In the genomic region with DNA sequence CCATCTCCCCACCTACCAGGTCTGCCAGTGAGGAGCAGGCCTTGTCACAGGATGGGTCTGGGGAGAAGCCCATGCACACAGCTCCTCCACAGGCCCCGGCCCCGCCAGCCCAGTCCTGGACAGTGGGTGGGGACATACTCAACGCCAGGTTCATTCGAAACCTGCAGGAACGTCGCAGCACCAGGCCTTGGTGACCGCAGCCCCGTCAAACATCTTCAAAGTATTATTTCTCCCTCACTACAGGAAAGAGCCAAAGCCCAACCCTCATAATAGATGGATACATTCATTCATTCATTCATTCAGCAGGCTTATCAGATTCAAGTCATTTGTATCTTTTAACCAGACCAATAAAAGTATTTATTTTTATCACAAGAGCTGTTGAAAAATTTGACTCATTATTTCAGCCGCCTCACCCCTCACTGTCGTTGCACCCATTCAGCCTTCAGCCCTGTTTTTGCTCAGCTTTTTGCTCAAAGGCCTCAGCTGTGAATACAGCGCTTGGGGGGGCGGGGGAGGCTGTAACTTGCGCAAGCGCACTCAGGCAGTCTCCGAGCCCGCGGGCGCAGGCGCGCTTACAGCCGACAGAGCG, we compare ENCODE assay signal across 1 cellular context.
TF ChIP-seq lines count a peak whose summit lies in the region.

No MANE protein-coding gene starts in this region.

TF ChIP-seq in HepG2, 621 proteins besides CTCF, POLR2A, EP300 and RAD21 (continued from another document):
- TF ChIP-seq, protein P1, sequence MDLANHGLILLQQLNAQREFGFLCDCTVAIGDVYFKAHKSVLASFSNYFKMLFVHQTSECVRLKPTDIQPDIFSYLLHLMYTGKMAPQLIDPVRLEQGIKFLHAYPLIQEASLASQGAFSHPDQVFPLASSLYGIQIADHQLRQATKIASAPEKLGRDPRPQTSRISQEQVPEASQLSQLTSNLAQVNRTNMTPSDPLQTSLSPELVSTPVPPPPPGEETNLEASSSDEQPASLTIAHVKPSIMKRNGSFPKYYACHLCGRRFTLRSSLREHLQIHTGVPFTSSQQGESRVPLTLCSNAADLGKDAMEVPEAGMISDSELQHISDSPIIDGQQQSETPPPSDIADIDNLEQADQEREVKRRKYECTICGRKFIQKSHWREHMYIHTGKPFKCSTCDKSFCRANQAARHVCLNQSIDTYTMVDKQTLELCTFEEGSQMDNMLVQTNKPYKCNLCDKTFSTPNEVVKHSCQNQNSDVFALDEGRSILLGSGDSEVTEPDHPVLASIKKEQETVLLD (CRISPR knock-in tag; IDR thresholded peaks at IDR 0.05; ENCODE audit: low read depth) = no peak; the same call in 1 of the 2 replicates
- TF ChIP-seq, protein P2, sequence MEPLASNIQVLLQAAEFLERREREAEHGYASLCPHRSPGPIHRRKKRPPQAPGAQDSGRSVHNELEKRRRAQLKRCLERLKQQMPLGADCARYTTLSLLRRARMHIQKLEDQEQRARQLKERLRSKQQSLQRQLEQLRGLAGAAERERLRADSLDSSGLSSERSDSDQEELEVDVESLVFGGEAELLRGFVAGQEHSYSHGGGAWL (CRISPR knock-in tag; IDR thresholded peaks at IDR 0.05) = no peak
- TF ChIP-seq ZNF782 (CRISPR knock-in tag; IDR thresholded peaks at IDR 0.05; ENCODE audit: borderline replicate concordance) = no peak
- no peak for TF ChIP-seq PHF8 (CRISPR knock-in tag; IDR thresholded peaks at IDR 0.05)
- TF ChIP-seq XBP1 (CRISPR knock-in tag; IDR thresholded peaks at IDR 0.05) = no peak
- no peak for TF ChIP-seq MAFF (IDR thresholded peaks at IDR 0.05; ENCODE audit: low read depth, low read length)
- peak; percentile 12 for TF ChIP-seq CCAR2 (optimal IDR thresholded peaks at IDR 0.05; ENCODE audit: low read depth, low read length)
- TF ChIP-seq ZNF160 (CRISPR knock-in tag; IDR thresholded peaks at IDR 0.05) = no peak
- TF ChIP-seq, protein P3, sequence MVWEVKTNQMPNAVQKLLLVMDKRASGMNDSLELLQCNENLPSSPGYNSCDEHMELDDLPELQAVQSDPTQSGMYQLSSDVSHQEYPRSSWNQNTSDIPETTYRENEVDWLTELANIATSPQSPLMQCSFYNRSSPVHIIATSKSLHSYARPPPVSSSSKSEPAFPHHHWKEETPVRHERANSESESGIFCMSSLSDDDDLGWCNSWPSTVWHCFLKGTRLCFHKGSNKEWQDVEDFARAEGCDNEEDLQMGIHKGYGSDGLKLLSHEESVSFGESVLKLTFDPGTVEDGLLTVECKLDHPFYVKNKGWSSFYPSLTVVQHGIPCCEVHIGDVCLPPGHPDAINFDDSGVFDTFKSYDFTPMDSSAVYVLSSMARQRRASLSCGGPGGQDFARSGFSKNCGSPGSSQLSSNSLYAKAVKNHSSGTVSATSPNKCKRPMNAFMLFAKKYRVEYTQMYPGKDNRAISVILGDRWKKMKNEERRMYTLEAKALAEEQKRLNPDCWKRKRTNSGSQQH (CRISPR knock-in tag; IDR thresholded peaks at IDR 0.05; ENCODE audit: low read depth) = peak; percentile 74; the same call in 1 of the 2 replicates
- TF ChIP-seq, protein P4, sequence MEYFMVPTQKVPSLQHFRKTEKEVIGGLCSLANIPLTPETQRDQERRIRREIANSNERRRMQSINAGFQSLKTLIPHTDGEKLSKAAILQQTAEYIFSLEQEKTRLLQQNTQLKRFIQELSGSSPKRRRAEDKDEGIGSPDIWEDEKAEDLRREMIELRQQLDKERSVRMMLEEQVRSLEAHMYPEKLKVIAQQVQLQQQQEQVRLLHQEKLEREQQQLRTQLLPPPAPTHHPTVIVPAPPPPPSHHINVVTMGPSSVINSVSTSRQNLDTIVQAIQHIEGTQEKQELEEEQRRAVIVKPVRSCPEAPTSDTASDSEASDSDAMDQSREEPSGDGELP (IDR thresholded peaks at IDR 0.05; ENCODE audit: borderline replicate concordance, low read depth) = peak; percentile 92
- TF ChIP-seq, protein P5, sequence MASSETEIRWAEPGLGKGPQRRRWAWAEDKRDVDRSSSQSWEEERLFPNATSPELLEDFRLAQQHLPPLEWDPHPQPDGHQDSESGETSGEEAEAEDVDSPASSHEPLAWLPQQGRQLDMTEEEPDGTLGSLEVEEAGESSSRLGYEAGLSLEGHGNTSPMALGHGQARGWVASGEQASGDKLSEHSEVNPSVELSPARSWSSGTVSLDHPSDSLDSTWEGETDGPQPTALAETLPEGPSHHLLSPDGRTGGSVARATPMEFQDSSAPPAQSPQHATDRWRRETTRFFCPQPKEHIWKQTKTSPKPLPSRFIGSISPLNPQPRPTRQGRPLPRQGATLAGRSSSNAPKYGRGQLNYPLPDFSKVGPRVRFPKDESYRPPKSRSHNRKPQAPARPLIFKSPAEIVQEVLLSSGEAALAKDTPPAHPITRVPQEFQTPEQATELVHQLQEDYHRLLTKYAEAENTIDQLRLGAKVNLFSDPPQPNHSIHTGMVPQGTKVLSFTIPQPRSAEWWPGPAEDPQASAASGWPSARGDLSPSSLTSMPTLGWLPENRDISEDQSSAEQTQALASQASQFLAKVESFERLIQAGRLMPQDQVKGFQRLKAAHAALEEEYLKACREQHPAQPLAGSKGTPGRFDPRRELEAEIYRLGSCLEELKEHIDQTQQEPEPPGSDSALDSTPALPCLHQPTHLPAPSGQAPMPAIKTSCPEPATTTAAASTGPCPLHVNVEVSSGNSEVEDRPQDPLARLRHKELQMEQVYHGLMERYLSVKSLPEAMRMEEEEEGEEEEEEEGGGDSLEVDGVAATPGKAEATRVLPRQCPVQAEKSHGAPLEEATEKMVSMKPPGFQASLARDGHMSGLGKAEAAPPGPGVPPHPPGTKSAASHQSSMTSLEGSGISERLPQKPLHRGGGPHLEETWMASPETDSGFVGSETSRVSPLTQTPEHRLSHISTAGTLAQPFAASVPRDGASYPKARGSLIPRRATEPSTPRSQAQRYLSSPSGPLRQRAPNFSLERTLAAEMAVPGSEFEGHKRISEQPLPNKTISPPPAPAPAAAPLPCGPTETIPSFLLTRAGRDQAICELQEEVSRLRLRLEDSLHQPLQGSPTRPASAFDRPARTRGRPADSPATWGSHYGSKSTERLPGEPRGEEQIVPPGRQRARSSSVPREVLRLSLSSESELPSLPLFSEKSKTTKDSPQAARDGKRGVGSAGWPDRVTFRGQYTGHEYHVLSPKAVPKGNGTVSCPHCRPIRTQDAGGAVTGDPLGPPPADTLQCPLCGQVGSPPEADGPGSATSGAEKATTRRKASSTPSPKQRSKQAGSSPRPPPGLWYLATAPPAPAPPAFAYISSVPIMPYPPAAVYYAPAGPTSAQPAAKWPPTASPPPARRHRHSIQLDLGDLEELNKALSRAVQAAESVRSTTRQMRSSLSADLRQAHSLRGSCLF (CRISPR knock-in tag; IDR thresholded peaks at IDR 0.05; ENCODE audit: borderline replicate concordance) = no peak
- no peak for TF ChIP-seq ZNF737 (CRISPR knock-in tag; IDR thresholded peaks at IDR 0.05; ENCODE audit: borderline replicate concordance)
- TF ChIP-seq, protein P6, sequence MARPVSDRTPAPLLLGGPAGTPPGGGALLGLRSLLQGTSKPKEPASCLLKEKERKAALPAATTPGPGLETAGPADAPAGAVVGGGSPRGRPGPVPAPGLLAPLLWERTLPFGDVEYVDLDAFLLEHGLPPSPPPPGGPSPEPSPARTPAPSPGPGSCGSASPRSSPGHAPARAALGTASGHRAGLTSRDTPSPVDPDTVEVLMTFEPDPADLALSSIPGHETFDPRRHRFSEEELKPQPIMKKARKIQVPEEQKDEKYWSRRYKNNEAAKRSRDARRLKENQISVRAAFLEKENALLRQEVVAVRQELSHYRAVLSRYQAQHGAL (CRISPR knock-in tag; IDR thresholded peaks at IDR 0.05; ENCODE audit: not compliant biosample characterization) = no peak
- no peak for TF ChIP-seq ZSCAN30 (CRISPR knock-in tag; IDR thresholded peaks at IDR 0.05)
- TF ChIP-seq, protein P7, sequence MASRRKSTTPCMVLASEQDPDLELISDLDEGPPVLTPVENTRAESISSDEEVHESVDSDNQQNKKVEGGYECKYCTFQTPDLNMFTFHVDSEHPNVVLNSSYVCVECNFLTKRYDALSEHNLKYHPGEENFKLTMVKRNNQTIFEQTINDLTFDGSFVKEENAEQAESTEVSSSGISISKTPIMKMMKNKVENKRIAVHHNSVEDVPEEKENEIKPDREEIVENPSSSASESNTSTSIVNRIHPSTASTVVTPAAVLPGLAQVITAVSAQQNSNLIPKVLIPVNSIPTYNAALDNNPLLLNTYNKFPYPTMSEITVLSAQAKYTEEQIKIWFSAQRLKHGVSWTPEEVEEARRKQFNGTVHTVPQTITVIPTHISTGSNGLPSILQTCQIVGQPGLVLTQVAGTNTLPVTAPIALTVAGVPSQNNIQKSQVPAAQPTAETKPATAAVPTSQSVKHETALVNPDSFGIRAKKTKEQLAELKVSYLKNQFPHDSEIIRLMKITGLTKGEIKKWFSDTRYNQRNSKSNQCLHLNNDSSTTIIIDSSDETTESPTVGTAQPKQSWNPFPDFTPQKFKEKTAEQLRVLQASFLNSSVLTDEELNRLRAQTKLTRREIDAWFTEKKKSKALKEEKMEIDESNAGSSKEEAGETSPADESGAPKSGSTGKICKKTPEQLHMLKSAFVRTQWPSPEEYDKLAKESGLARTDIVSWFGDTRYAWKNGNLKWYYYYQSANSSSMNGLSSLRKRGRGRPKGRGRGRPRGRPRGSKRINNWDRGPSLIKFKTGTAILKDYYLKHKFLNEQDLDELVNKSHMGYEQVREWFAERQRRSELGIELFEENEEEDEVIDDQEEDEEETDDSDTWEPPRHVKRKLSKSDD (CRISPR knock-in tag; IDR thresholded peaks at IDR 0.05; ENCODE audit: low read depth) = no peak
- no peak for TF ChIP-seq SCMH1 (CRISPR knock-in tag; IDR thresholded peaks at IDR 0.05; ENCODE audit: borderline replicate concordance)
- TF ChIP-seq, protein P8, sequence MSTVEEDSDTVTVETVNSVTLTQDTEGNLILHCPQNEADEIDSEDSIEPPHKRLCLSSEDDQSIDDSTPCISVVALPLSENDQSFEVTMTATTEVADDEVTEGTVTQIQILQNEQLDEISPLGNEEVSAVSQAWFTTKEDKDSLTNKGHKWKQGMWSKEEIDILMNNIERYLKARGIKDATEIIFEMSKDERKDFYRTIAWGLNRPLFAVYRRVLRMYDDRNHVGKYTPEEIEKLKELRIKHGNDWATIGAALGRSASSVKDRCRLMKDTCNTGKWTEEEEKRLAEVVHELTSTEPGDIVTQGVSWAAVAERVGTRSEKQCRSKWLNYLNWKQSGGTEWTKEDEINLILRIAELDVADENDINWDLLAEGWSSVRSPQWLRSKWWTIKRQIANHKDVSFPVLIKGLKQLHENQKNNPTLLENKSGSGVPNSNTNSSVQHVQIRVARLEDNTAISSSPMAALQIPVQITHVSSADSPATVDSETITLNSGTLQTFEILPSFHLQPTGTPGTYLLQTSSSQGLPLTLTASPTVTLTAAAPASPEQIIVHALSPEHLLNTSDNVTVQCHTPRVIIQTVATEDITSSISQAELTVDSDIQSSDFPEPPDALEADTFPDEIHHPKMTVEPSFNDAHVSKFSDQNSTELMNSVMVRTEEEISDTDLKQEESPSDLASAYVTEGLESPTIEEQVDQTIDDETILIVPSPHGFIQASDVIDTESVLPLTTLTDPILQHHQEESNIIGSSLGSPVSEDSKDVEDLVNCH (CRISPR knock-in tag; IDR thresholded peaks at IDR 0.05) = 0 out of 2 replicates have a peak, but pooled peaks have one; percentile 15
- TF ChIP-seq REL (CRISPR knock-in tag; conservative IDR thresholded peaks at IDR 0.05) = 0 out of 2 replicates have a peak, but pooled peaks have one; percentile 61
- no peak for TF ChIP-seq ISL2 (CRISPR knock-in tag; IDR thresholded peaks at IDR 0.05)
- TF ChIP-seq RFX3 (CRISPR knock-in tag; IDR thresholded peaks at IDR 0.05) = no peak
- TF ChIP-seq ZFY (CRISPR knock-in tag; IDR thresholded peaks at IDR 0.05) = no peak
- no peak for TF ChIP-seq SRSF9 (IDR thresholded peaks at IDR 0.05; ENCODE audit: borderline replicate concordance, insufficient read depth, low read depth, low read length, poor library complexity, severe bottlenecking)
- TF ChIP-seq ZNF121 (CRISPR knock-in tag; IDR thresholded peaks at IDR 0.05) = no peak
- no peak for TF ChIP-seq MBNL3 (CRISPR knock-in tag; conservative IDR thresholded peaks at IDR 0.05)
TF ChIP-seq in HepG2: peak in this region for 26.
